Comparison of ENCODE assay signal across 35 cellular contexts in genomic region chr13:73820285-73820684, GRCh38.
"Had no signal": no experiment of that assay in that cellular context is flagged by ENCODE, and none has a peak within 500 bp of the region (broad histone marks: within the 10 kb centered on the region; RNA-seq: fewer than 3 reads in every experiment).

No MANE protein-coding gene starts in this region.

- H3K27ac ChIP-seq: breast epithelium, heart left ventricle, ovary, sigmoid colon, stomach, thyroid gland, upper lobe of left lung, VCaP had no signal

- DNase-seq: activated CD4-positive, alpha-beta T cell treated with anti-CD3 and anti-CD28 coated beads for 48 hours; activated CD4-positive, alpha-beta T cell treated with anti-CD3 and anti-CD28 coated beads, Interleukin-2, amount 50 U/mL, for 48 hours; activated CD8-positive, alpha-beta memory T cell treated with anti-CD3 and anti-CD28 coated beads, Interleukin-2, amount 50 U/mL, for 4 hours; activated gamma-delta T cell; activated naive CD4-positive, alpha-beta T cell treated with anti-CD3 and anti-CD28 coated beads, Interleukin-2, amount 50 U/mL, for 16 hours; activated naive CD8-positive, alpha-beta T cell treated with anti-CD3 and anti-CD28 coated beads, Interleukin-2, amount 50 U/mL, for 24 hours; activated T-cell treated with anti-CD3 and anti-CD28 coated beads, Interleukin-2, amount 50 U/mL, for 1 hour; amygdala; central memory CD4-positive, alpha-beta T cell; endodermal cell; foreskin fibroblast; heart left ventricle; hypothalamus; immature natural killer cell; kidney; left colon; mammary epithelial cell; naive thymus-derived CD4-positive, alpha-beta T cell; ovary; retina; sigmoid colon; small intestine; stimulated activated CD4-positive, alpha-beta T cell treated with anti-CD3 and anti-CD28 coated beads, Interleukin-4, amount 100 ng/mL, for 24 hours; stomach; T-helper 9 cell; thyroid gland; upper lobe of left lung had no signal

- H3K27me3 ChIP-seq: breast epithelium, heart left ventricle, ovary, sigmoid colon, stomach, thyroid gland, upper lobe of left lung had no signal

- H3K27ac Mint-ChIP-seq: activated naive CD8-positive, alpha-beta T cell treated with anti-CD3 and anti-CD28 coated beads, Interleukin-2, amount 50 U/mL, for 24 hours; activated T-helper 1 cell treated with anti-CD3 and anti-CD28 coated beads, Interleukin-12 subunit alpha, Interleukin-12 subunit beta, Interleukin-2, Interleukin-4 antibody, amounts not matched to agents 30 ng/mL and 10 ng/mL and 1 ng/mL, durations not matched to agents 14 hours and 24 hours and 36 hours; endodermal cell; mesothelial cell of epicardium; progenitor cell of endocrine pancreas had no signal

- H3K4me3 ChIP-seq: breast epithelium, heart left ventricle, ovary, sigmoid colon, stomach, thyroid gland, upper lobe of left lung had no signal

- ATAC-seq: activated CD4-positive, CD25-positive, alpha-beta regulatory T cell treated with anti-CD3 and anti-CD28 coated beads, Interleukin-2, amount 50 U/mL, for 24 hours; activated naive CD8-positive, alpha-beta T cell treated with anti-CD3 and anti-CD28 coated beads, Interleukin-2, amount 50 U/mL, for 24 hours; esophagus mucosa; heart left ventricle; left colon; naive thymus-derived CD4-positive, alpha-beta T cell; stimulated activated effector memory CD8-positive, alpha-beta T cell treated with anti-CD3 and anti-CD28 coated beads, Interleukin-12 subunit alpha, Interleukin-12 subunit beta, amount 100 ng/mL, for 72 hours had no signal

- H3K9me3 Mint-ChIP-seq: activated naive CD8-positive, alpha-beta T cell treated with anti-CD3 and anti-CD28 coated beads, Interleukin-2, amount 50 U/mL, for 24 hours; activated T-helper 1 cell treated with anti-CD3 and anti-CD28 coated beads, Interleukin-12 subunit alpha, Interleukin-12 subunit beta, Interleukin-2, Interleukin-4 antibody, amounts not matched to agents 30 ng/mL and 10 ng/mL and 1 ng/mL, durations not matched to agents 14 hours and 24 hours and 36 hours; immature natural killer cell; stimulated activated effector memory CD8-positive, alpha-beta T cell treated with anti-CD3 and anti-CD28 coated beads, Interleukin-12 subunit alpha, Interleukin-12 subunit beta, amount 100 ng/mL, for 72 hours had no signal

- H3K27me3 Mint-ChIP-seq: activated naive CD8-positive, alpha-beta T cell treated with anti-CD3 and anti-CD28 coated beads, Interleukin-2, amount 50 U/mL, for 24 hours; naive thymus-derived CD4-positive, alpha-beta T cell; progenitor cell of endocrine pancreas had no signal

- H3K4me1 ChIP-seq: breast epithelium, sigmoid colon, stomach, thyroid gland, upper lobe of left lung had no signal

- H3K4me3 Mint-ChIP-seq: activated naive CD8-positive, alpha-beta T cell treated with anti-CD3 and anti-CD28 coated beads, Interleukin-2, amount 50 U/mL, for 24 hours; activated T-helper 1 cell treated with anti-CD3 and anti-CD28 coated beads, Interleukin-12 subunit alpha, Interleukin-12 subunit beta, Interleukin-2, Interleukin-4 antibody, amounts not matched to agents 30 ng/mL and 10 ng/mL and 1 ng/mL, durations not matched to agents 14 hours and 24 hours and 36 hours; endodermal cell; immature natural killer cell; mesothelial cell of epicardium; stimulated activated effector memory CD8-positive, alpha-beta T cell treated with anti-CD3 and anti-CD28 coated beads, Interleukin-12 subunit alpha, Interleukin-12 subunit beta, amount 100 ng/mL, for 72 hours had no signal

- H3K36me3 ChIP-seq: breast epithelium, heart left ventricle, ovary, sigmoid colon, stomach, thyroid gland, upper lobe of left lung had no signal

- H3K9me3 ChIP-seq: breast epithelium, heart left ventricle, ovary, sigmoid colon, stomach, thyroid gland, upper lobe of left lung had no signal
